ENCODE assay signal across 8 cellular contexts in the genomic region with DNA sequence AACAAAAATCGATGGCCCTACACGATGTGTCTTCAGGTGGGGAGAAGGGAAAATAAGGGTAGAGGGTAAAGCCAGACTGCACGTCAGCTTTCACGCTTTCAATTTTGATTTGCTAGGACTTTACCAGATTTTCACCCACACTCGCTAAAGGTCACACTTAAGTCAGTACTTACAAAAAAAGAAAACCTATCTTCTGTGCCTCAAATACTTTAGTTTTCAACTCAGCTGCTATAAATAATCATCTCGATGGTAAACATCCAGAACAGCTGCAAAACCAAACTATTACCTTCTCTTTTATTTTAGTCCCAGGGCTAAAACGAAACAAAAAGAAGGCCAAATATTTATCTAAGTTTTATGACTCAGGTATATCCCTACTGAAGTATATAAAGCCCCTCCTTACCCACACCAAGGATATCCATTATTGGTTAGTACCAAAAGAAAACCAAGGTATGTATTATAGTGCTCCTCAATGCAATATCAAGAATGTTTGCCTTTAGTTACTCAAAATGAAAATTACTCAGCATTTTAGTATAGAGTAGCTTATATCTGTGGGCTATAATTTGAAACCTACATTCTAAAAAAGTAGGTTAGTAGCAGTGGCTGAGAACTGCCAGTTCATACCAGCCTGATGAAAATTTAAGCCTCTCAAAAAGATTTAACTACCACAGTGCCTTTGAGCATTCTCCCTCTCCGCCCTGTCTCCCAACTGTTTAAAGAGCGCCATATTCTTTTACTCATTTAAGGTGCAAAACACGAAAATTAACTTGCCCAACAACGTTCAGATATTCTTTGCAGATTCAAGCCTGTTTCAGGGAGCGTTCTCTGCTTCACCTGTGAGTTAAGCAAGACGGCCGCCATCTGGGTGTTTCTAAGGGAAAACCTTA. TPM values are rescaled to one million over a fixed set of nuclear protein-coding genes. Genes with fewer than 3 reads are reported as not detected.
DNase-seq lines count a peak whose midpoint lies in the region; ATAC-seq and TF ChIP-seq lines count a peak whose summit lies in the region.

No MANE protein-coding gene starts in this region.

- peak overlapping the region; percentile 99 for H3K4me3 Mint-ChIP-seq in activated CD4-positive, alpha-beta T cell treated with anti-CD3 and anti-CD28 coated beads, Interleukin-2, amount 10 ng/mL, durations not matched to agents 7 days and 5 days
- H3K4me3 Mint-ChIP-seq in WTC11 = peak overlapping the region; percentile 99

- peak overlapping the region; percentile 100 for H3K27ac Mint-ChIP-seq in activated CD4-positive, alpha-beta T cell treated with anti-CD3 and anti-CD28 coated beads, Interleukin-2, amount 10 ng/mL, durations not matched to agents 7 days and 5 days
- H3K27ac Mint-ChIP-seq in WTC11 = peak overlapping the region; percentile 100

- H3K27ac ChIP-seq in substantia nigra (ENCODE audit: low read depth, low read length, poor library complexity, severe bottlenecking) = peak overlapping the region; percentile 100

- peaks cover 28% of the 10 kb centered on the region for H3K36me3 Mint-ChIP-seq in activated CD4-positive, alpha-beta T cell treated with anti-CD3 and anti-CD28 coated beads, Interleukin-2, amount 10 ng/mL, durations not matched to agents 7 days and 5 days (ENCODE audit: low read depth)
- H3K36me3 Mint-ChIP-seq in WTC11 = peaks cover 15% of the 10 kb centered on the region

- peaks cover 6% of the 10 kb centered on the region for H3K9me3 Mint-ChIP-seq in activated CD4-positive, alpha-beta T cell treated with anti-CD3 and anti-CD28 coated beads, Interleukin-2, amount 10 ng/mL, durations not matched to agents 7 days and 5 days
- H3K9me3 Mint-ChIP-seq in WTC11 = peaks cover 9% of the 10 kb centered on the region

- POLR2A ChIA-PET in activated CD4-positive, alpha-beta T cell treated with anti-CD3 and anti-CD28 coated beads, Interleukin-2, amount 10 ng/mL, durations not matched to agents 7 days and 5 days (lab: Charles Lee) = no interaction called here
- POLR2A ChIA-PET in WTC11 (lab: Charles Lee) = interaction anchor here (0.7 to 1.7 kb wide), 3 partner anchors 24 to 40 kb away, joined by 3 to 5 read pairs (median 3); a partner anchor contains a TSS

- H3K4me1 Mint-ChIP-seq in activated CD4-positive, alpha-beta T cell treated with anti-CD3 and anti-CD28 coated beads, Interleukin-2, amount 10 ng/mL, durations not matched to agents 7 days and 5 days = peaks cover 66% of the 10 kb centered on the region
- peaks cover 61% of the 10 kb centered on the region for H3K4me1 Mint-ChIP-seq in WTC11

- no peaks in the 10 kb centered on the region for H3K9me3 ChIP-seq in iPS-18c (ENCODE audit: control insufficient read depth, insufficient read depth, low read length)

- CTCF ChIA-PET in activated CD4-positive, alpha-beta T cell treated with anti-CD3 and anti-CD28 coated beads, Interleukin-2, amount 10 ng/mL, durations not matched to agents 7 days and 5 days (lab: Charles Lee) = interaction anchor here (0.8 to 1.4 kb wide), 3 partner anchors 11 to 40 kb away, joined by 3 read pairs; a partner anchor contains a TSS
- CTCF ChIA-PET in WTC11 (lab: Charles Lee) = no interaction called here

- no peaks in the 10 kb centered on the region for H3K27me3 Mint-ChIP-seq in activated CD4-positive, alpha-beta T cell treated with anti-CD3 and anti-CD28 coated beads, Interleukin-2, amount 10 ng/mL, durations not matched to agents 7 days and 5 days
- no peaks in the 10 kb centered on the region for H3K27me3 Mint-ChIP-seq in WTC11 (ENCODE audit: low read depth)

- no peak for TF ChIP-seq CTCF in WTC11 (IDR thresholded peaks at IDR 0.05)

- no peak for DNase-seq in activated CD4-positive, alpha-beta T cell treated with anti-CD3 and anti-CD28 coated beads, Interleukin-2, amount 10 ng/mL, durations not matched to agents 7 days and 5 days
- DNase-seq in activated CD4-positive, alpha-beta T cell treated with anti-CD3 and anti-CD28 coated beads for 1 hour = no peak
- no peak for DNase-seq in WTC11 (ENCODE audit: low spot score)
- no peak for DNase-seq in substantia nigra (lab: John Stamatoyannopoulos, UW)
- no peak for DNase-seq in NOMO-1 treated with dmso at 0.1 percent for 144 hours (lab: John Stamatoyannopoulos, UW; ENCODE audit: unreplicated experiment)
- DNase-seq in activated CD8-positive, alpha-beta memory T cell treated with anti-CD3 and anti-CD28 coated beads, Interleukin-2, amount 50 U/mL, for 4 hours = no peak

- ATAC-seq in HG03025 (IDR thresholded peaks at IDR 0.05; ENCODE audit: low FRiP score, unreplicated experiment) (peak; percentile 44), WTC11 (no peak)

- peak overlapping the region; percentile 100 for H3K4me3 ChIP-seq in iPS-18c (ENCODE audit: insufficient read depth, low read depth, low read length)

TF ChIP-seq in WTC11, 78 proteins besides CTCF, POLR2A, EP300 and RAD21:
- TF ChIP-seq, protein P1, sequence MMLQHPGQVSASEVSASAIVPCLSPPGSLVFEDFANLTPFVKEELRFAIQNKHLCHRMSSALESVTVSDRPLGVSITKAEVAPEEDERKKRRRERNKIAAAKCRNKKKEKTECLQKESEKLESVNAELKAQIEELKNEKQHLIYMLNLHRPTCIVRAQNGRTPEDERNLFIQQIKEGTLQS (CRISPR knock-in tag; conservative IDR thresholded peaks at IDR 0.05) = no peak
- no peak for TF ChIP-seq GRHL2 (CRISPR knock-in tag; IDR thresholded peaks at IDR 0.05; ENCODE audit: insufficient replicate concordance, severe bottlenecking)
- TF ChIP-seq RELA (CRISPR knock-in tag; IDR thresholded peaks at IDR 0.05; ENCODE audit: borderline replicate concordance) = no peak
- TF ChIP-seq, protein P2, sequence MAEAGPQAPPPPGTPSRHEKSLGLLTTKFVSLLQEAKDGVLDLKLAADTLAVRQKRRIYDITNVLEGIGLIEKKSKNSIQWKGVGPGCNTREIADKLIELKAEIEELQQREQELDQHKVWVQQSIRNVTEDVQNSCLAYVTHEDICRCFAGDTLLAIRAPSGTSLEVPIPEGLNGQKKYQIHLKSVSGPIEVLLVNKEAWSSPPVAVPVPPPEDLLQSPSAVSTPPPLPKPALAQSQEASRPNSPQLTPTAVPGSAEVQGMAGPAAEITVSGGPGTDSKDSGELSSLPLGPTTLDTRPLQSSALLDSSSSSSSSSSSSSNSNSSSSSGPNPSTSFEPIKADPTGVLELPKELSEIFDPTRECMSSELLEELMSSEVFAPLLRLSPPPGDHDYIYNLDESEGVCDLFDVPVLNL (CRISPR knock-in tag; IDR thresholded peaks at IDR 0.05; ENCODE audit: borderline replicate concordance, low read depth) = no peak
- TF ChIP-seq, protein P3, sequence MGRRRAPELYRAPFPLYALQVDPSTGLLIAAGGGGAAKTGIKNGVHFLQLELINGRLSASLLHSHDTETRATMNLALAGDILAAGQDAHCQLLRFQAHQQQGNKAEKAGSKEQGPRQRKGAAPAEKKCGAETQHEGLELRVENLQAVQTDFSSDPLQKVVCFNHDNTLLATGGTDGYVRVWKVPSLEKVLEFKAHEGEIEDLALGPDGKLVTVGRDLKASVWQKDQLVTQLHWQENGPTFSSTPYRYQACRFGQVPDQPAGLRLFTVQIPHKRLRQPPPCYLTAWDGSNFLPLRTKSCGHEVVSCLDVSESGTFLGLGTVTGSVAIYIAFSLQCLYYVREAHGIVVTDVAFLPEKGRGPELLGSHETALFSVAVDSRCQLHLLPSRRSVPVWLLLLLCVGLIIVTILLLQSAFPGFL (CRISPR knock-in tag; IDR thresholded peaks at IDR 0.05; ENCODE audit: borderline replicate concordance) = no peak
- TF ChIP-seq, protein P4, sequence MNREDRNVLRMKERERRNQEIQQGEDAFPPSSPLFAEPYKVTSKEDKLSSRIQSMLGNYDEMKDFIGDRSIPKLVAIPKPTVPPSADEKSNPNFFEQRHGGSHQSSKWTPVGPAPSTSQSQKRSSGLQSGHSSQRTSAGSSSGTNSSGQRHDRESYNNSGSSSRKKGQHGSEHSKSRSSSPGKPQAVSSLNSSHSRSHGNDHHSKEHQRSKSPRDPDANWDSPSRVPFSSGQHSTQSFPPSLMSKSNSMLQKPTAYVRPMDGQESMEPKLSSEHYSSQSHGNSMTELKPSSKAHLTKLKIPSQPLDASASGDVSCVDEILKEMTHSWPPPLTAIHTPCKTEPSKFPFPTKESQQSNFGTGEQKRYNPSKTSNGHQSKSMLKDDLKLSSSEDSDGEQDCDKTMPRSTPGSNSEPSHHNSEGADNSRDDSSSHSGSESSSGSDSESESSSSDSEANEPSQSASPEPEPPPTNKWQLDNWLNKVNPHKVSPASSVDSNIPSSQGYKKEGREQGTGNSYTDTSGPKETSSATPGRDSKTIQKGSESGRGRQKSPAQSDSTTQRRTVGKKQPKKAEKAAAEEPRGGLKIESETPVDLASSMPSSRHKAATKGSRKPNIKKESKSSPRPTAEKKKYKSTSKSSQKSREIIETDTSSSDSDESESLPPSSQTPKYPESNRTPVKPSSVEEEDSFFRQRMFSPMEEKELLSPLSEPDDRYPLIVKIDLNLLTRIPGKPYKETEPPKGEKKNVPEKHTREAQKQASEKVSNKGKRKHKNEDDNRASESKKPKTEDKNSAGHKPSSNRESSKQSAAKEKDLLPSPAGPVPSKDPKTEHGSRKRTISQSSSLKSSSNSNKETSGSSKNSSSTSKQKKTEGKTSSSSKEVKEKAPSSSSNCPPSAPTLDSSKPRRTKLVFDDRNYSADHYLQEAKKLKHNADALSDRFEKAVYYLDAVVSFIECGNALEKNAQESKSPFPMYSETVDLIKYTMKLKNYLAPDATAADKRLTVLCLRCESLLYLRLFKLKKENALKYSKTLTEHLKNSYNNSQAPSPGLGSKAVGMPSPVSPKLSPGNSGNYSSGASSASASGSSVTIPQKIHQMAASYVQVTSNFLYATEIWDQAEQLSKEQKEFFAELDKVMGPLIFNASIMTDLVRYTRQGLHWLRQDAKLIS (CRISPR knock-in tag; IDR thresholded peaks at IDR 0.05; ENCODE audit: borderline replicate concordance) = no peak

RNA-seq across cellular contexts. Expression of a gene that starts 1.5 kb away (rescaled TPM):
- 100 to 1,000 TPM; 381 to 439 TPM for total RNA-seq in activated CD4-positive, alpha-beta T cell treated with anti-CD3 and anti-CD28 coated beads, Interleukin-2, amount 10 ng/mL, durations not matched to agents 7 days and 5 days
- total RNA-seq in WTC11 (2021) = 587 to 595 TPM (median 591 TPM) in 3 replicates

RNA-seq across cellular contexts. Expression of a gene that starts 24.2 kb away (rescaled TPM):
- 10 to 100 TPM; 59.4 to 65.0 TPM for total RNA-seq in activated CD4-positive, alpha-beta T cell treated with anti-CD3 and anti-CD28 coated beads, Interleukin-2, amount 10 ng/mL, durations not matched to agents 7 days and 5 days
- total RNA-seq in WTC11 (2021) = 65.2 to 75.2 TPM (median 68.7 TPM) in 3 replicates

RNA-seq across cellular contexts. Expression of a gene that starts 39.7 kb away (rescaled TPM):
- 10 to 100 TPM; 45.4 to 52.4 TPM for total RNA-seq in activated CD4-positive, alpha-beta T cell treated with anti-CD3 and anti-CD28 coated beads, Interleukin-2, amount 10 ng/mL, durations not matched to agents 7 days and 5 days
- 53.5 to 63.4 TPM (median 59.0 TPM) in 3 replicates for total RNA-seq in WTC11 (2021)
